ENCODE assay signal across 10 cellular contexts in genomic region chr5:148913985-148914421, GRCh38.
DNase-seq lines count a peak whose midpoint lies in the region; ATAC-seq and TF ChIP-seq lines count a peak whose summit lies in the region.
"Had no signal": no experiment of that assay in that cellular context is flagged by ENCODE, and none has a peak within 500 bp of the region (broad histone marks: within the 10 kb centered on the region; RNA-seq: fewer than 3 reads in every experiment).

No MANE protein-coding gene starts in this region.

- H3K27ac ChIP-seq in cardiac muscle cell (no peak overlapping the region), left ventricle myocardium inferior (replicated peaks) (no peak overlapping the region), vagina (peak overlapping the region; percentile 3)
- H3K27ac ChIP-seq in CD4-positive, alpha-beta T cell (ENCODE audit: low read depth, low read length), result no peak overlapping the region

- no peaks in the 10 kb centered on the region for H3K27me3 Mint-ChIP-seq in WTC11 (ENCODE audit: low read depth)
- H3K27me3 Mint-ChIP-seq in CD4-positive, alpha-beta T cell, result no peaks in the 10 kb centered on the region
- H3K27me3 Mint-ChIP-seq: activated B cell treated with CpG ODN at 0.5 μM for 24 hours had no signal

- H3K27me3 ChIP-seq in cardiac muscle cell (peaks cover 6% of the 10 kb centered on the region), left ventricle myocardium inferior (ENCODE audit: low read depth) (no peaks in the 10 kb centered on the region), vagina (no peaks in the 10 kb centered on the region)
- no peaks in the 10 kb centered on the region for H3K27me3 ChIP-seq in CD4-positive, alpha-beta T cell (ENCODE audit: control insufficient read depth, insufficient read depth, low read length)
- H3K27me3 ChIP-seq: BE2C had no signal

- no peak overlapping the region for H3K4me3 ChIP-seq in cardiac muscle cell
- H3K4me3 ChIP-seq in left ventricle myocardium inferior, result no peak overlapping the region
- H3K4me3 ChIP-seq in vagina, result no peak overlapping the region

- ATAC-seq in WTC11, result no peak
- no peak for ATAC-seq in GM21515 (IDR thresholded peaks at IDR 0.05; ENCODE audit: unreplicated experiment)
- ATAC-seq in CD4-positive, alpha-beta T cell (ENCODE audit: poor library complexity), result no peak

- H3K27ac Mint-ChIP-seq in WTC11, result peak overlapping the region; percentile 27; the same call in 1 of the 2 replicates
- no peak overlapping the region for H3K27ac Mint-ChIP-seq in CD4-positive, alpha-beta T cell
- H3K27ac Mint-ChIP-seq: activated B cell treated with CpG ODN at 0.5 μM for 24 hours had no signal

- no peak overlapping the region for H3K4me3 Mint-ChIP-seq in WTC11
- H3K4me3 Mint-ChIP-seq in CD4-positive, alpha-beta T cell, result no peak overlapping the region
- H3K4me3 Mint-ChIP-seq: activated B cell treated with CpG ODN at 0.5 μM for 24 hours had no signal

- no peaks in the 10 kb centered on the region for H3K36me3 Mint-ChIP-seq in WTC11
- no peaks in the 10 kb centered on the region for H3K36me3 Mint-ChIP-seq in CD4-positive, alpha-beta T cell (ENCODE audit: low read depth)

- H3K4me1 ChIP-seq in cardiac muscle cell (ENCODE audit: low read depth) (peaks cover 5% of the 10 kb centered on the region), left ventricle myocardium inferior (peaks cover 34% of the 10 kb centered on the region), vagina (peaks cover 26% of the 10 kb centered on the region)
- H3K4me1 ChIP-seq: BE2C had no signal

- CTCF ChIA-PET in WTC11 (lab: Charles Lee), result interaction anchor here (0.9 to 8.4 kb wide), 10 partner anchors 15 to 201 kb away, joined by 3 to 144 read pairs (median 4); no protein-coding TSS in a partner anchor
- CTCF ChIA-PET in CD4-positive, alpha-beta T cell (lab: Charles Lee), result interaction anchor here (0.7 kb wide), 1 partner anchor 14 kb away, joined by 3 read pairs; no protein-coding TSS in a partner anchor

- no peak for TF ChIP-seq CTCF in cardiac muscle cell (IDR thresholded peaks at IDR 0.05; ENCODE audit: low read depth, low read length)
- no peak for TF ChIP-seq CTCF in left ventricle myocardium inferior (IDR thresholded peaks at IDR 0.05; ENCODE audit: borderline replicate concordance)
- no peak for TF ChIP-seq CTCF in WTC11 (IDR thresholded peaks at IDR 0.05)
- TF ChIP-seq CTCF in vagina (IDR thresholded peaks at IDR 0.05), result no peak
- TF ChIP-seq CTCF in CD4-positive, alpha-beta T cell (IDR thresholded peaks at IDR 0.05), result no peak

- peaks cover 30% of the 10 kb centered on the region for H3K4me1 Mint-ChIP-seq in WTC11
- peaks cover 11% of the 10 kb centered on the region for H3K4me1 Mint-ChIP-seq in CD4-positive, alpha-beta T cell (ENCODE audit: low read depth)

- no peaks in the 10 kb centered on the region for H3K9me3 Mint-ChIP-seq in WTC11
- no peaks in the 10 kb centered on the region for H3K9me3 Mint-ChIP-seq in CD4-positive, alpha-beta T cell
- H3K9me3 Mint-ChIP-seq: activated B cell treated with CpG ODN at 0.5 μM for 24 hours had no signal

- TF ChIP-seq POLR2A in vagina (IDR thresholded peaks at IDR 0.05), result no peak

- peak; percentile 14 to 58 for DNase-seq in cardiac muscle cell (ENCODE audit: low read depth in 1 of 2, low spot score in 1 of 2)
- no peak for DNase-seq in left ventricle myocardium inferior
- DNase-seq in WTC11 (ENCODE audit: low spot score), result no peak
- peak; percentile 33 for DNase-seq in iPS-NIHi11 (ENCODE audit: low spot score)
- no peak for DNase-seq in vagina (ENCODE audit: extremely low spot score in 2 of 2)
- no peak for DNase-seq in CD4-positive, alpha-beta T cell
- DNase-seq in NCI-H1048 (lab: John Stamatoyannopoulos, UW), result no peak
- DNase-seq: activated B cell treated with CpG ODN at 0.5 μM for 24 hours, BE2C had no signal

- intact Hi-C loops in left ventricle myocardium inferior (cut with micrococcal nuclease), result no loop called here
- intact Hi-C loops in vagina (cut with DNase I), result no loop called here
- intact Hi-C loops in CD4-positive, alpha-beta T cell (cut with DNase I, micrococcal nuclease), result no loop called here

- H3K36me3 ChIP-seq in cardiac muscle cell (no peaks in the 10 kb centered on the region), left ventricle myocardium inferior (no peaks in the 10 kb centered on the region), vagina (no peaks in the 10 kb centered on the region)
- H3K36me3 ChIP-seq: BE2C had no signal

- H3K9me3 ChIP-seq in cardiac muscle cell (ENCODE audit: low read depth) (no peaks in the 10 kb centered on the region), left ventricle myocardium inferior (replicated peaks) (no peaks in the 10 kb centered on the region), vagina (no peaks in the 10 kb centered on the region)
- H3K9me3 ChIP-seq in CD4-positive, alpha-beta T cell (ENCODE audit: control insufficient read depth, low read length), result no peaks in the 10 kb centered on the region
- H3K9me3 ChIP-seq: BE2C had no signal

- POLR2A ChIA-PET in WTC11 (lab: Charles Lee), result interaction anchor here (0.7 to 1.7 kb wide), 3 partner anchors 43 to 207 kb away, joined by 4 to 6 read pairs (median 4); no protein-coding TSS in a partner anchor
- POLR2A ChIA-PET in CD4-positive, alpha-beta T cell (lab: Charles Lee), result interaction anchor here (0.6 kb wide), 1 partner anchor 10 kb away, joined by 3 read pairs; no protein-coding TSS in a partner anchor

TF ChIP-seq in WTC11, 78 proteins besides CTCF, POLR2A, EP300 and RAD21 (continues in another document):
- TF ChIP-seq ZNF512 (CRISPR knock-in tag; IDR thresholded peaks at IDR 0.05; ENCODE audit: borderline replicate concordance) (no peak), ETV6 (CRISPR knock-in tag; IDR thresholded peaks at IDR 0.05) (no peak), JAZF1 (CRISPR knock-in tag; IDR thresholded peaks at IDR 0.05) (no peak), E2F1 (CRISPR knock-in tag; IDR thresholded peaks at IDR 0.05) (no peak), PRDM15 (CRISPR knock-in tag; IDR thresholded peaks at IDR 0.05) (no peak)

Comparison
In these comparisons a context has a peak if more than half of its experiments do, and no peak if none do; other contexts are left out.
1. DNase-seq: peak in cardiac muscle cell (2 of 2) and iPS-NIHi11 (single experiment); none in left ventricle myocardium inferior (single experiment), WTC11 (single experiment), vagina (0 of 2), CD4-positive, alpha-beta T cell (0 of 10) and NCI-H1048 (single experiment).